In genomic region chr19:12890299-12890786, GRCh38 we compare ENCODE assay signal across 10 cellular contexts. TPM values are rescaled to one million over a fixed set of nuclear protein-coding genes. Genes with fewer than 3 reads are reported as not detected.
A peak's percentile ranks its signal among the peaks of the same experiment; 100 is the strongest.
DNase-seq lines count a peak whose midpoint lies in the region; ATAC-seq and TF ChIP-seq lines count a peak whose summit lies in the region.
"Not testable (repeated sequence)": the region's sequence is repeated elsewhere in the genome, so short reads cannot be mapped to it uniquely, and the experiment has no call there.
"Had no signal": no experiment of that assay in that cellular context is flagged by ENCODE, and none has a peak within 500 bp of the region (broad histone marks: within the 10 kb centered on the region; RNA-seq: fewer than 3 reads in every experiment).

No MANE protein-coding gene starts in this region.

- peak overlapping the region; percentile 72 to 80 for H3K27ac ChIP-seq in breast epithelium
- H3K27ac ChIP-seq in gastroesophageal sphincter = peak overlapping the region; percentile 27 to 92 (median 88)
- not testable (repeated sequence) for H3K27ac ChIP-seq in muscle layer of colon (ENCODE audit: low read depth, low read length)
- H3K27ac ChIP-seq in skeletal muscle tissue (ENCODE audit: low read depth, low read length) = peak overlapping the region; percentile 78

- ATAC-seq in gastroesophageal sphincter = not testable (repeated sequence)

- TF ChIP-seq EP300 in gastroesophageal sphincter (IDR thresholded peaks at IDR 0.05) = not testable (repeated sequence)

- not testable (repeated sequence) for H3K9me3 ChIP-seq in breast epithelium; gastroesophageal sphincter; muscle layer of colon (ENCODE audit: low read length); skeletal muscle tissue (ENCODE audit: control insufficient read depth in 3 of 3, low read length in 3 of 3)

- intact Hi-C loops in activated CD4-positive, alpha-beta memory T cell treated with anti-CD3 and anti-CD28 coated beads for 36 hours (cut with micrococcal nuclease); breast epithelium (cut with DNase I; ENCODE audit: low total_unique reads): not testable (repeated sequence)

- WGBS in gastroesophageal sphincter (ENCODE audit: low coverage in 1 of 2), 2 donors = 24% methylated on average over 10 of the region's 10 CpGs; no CpG with 5 or more reads in 1 of the 2 donors

- H3K27me3 Mint-ChIP-seq in activated CD4-positive, alpha-beta memory T cell treated with anti-CD3 and anti-CD28 coated beads for 36 hours = not testable (repeated sequence)

- POLR2A ChIA-PET in activated CD4-positive, alpha-beta memory T cell treated with anti-CD3 and anti-CD28 coated beads for 36 hours (lab: Charles Lee) = interaction anchor here (0.8 to 1.4 kb wide), 10 partner anchors 8 to 156 kb away, joined by 3 to 6 read pairs (median 4); partner anchors contain the start of genes CALR, DNASE2 and TRIR

- not testable (repeated sequence) for TF ChIP-seq POLR2A in breast epithelium (IDR thresholded peaks at IDR 0.05); gastroesophageal sphincter (IDR thresholded peaks at IDR 0.05)

- H3K4me1 ChIP-seq in breast epithelium = not testable (repeated sequence)
- H3K4me1 ChIP-seq in gastroesophageal sphincter (peaks cover 0 to 33% (median 23%) of the 10 kb centered on the region in 3 donors), muscle layer of colon (ENCODE audit: insufficient read depth, low read length) (peaks cover 14% of the 10 kb centered on the region), skeletal muscle tissue (ENCODE audit: control insufficient read depth in 3 of 3, insufficient read depth in 3 of 3, low read length in 3 of 3) (peaks cover 17 to 21% (median 18%) of the 10 kb centered on the region in 3 donors)

- H3K9ac ChIP-seq in muscle layer of colon (ENCODE audit: low read length) = not testable (repeated sequence)
- peak overlapping the region; percentile 33 to 71 (median 45) for H3K9ac ChIP-seq in skeletal muscle tissue (ENCODE audit: low read depth in 1 of 3, low read length in 3 of 3)

- not testable (repeated sequence) for H3K9me3 Mint-ChIP-seq in activated CD4-positive, alpha-beta memory T cell treated with anti-CD3 and anti-CD28 coated beads for 36 hours

- peak overlapping the region; percentile 99 for H3K4me3 Mint-ChIP-seq in activated CD4-positive, alpha-beta memory T cell treated with anti-CD3 and anti-CD28 coated beads for 36 hours

- H3K36me3 ChIP-seq in breast epithelium = not testable (repeated sequence)
- peaks cover 0 to 26% of the 10 kb centered on the region in 2 donors for H3K36me3 ChIP-seq in gastroesophageal sphincter
- H3K36me3 ChIP-seq in muscle layer of colon (ENCODE audit: insufficient read depth, low read length) = peaks cover 16% of the 10 kb centered on the region
- H3K36me3 ChIP-seq in skeletal muscle tissue (ENCODE audit: control insufficient read depth in 3 of 3, insufficient read depth in 3 of 3, low read length in 3 of 3) = peaks cover 19 to 21% (median 20%) of the 10 kb centered on the region in 3 donors

- peak; percentile 10; the same call in 1 of the 3 replicates for TF ChIP-seq CTCF in GM12872 (IDR thresholded peaks at IDR 0.05; ENCODE audit: insufficient read depth, low read depth, low read length)
- not testable (repeated sequence) for TF ChIP-seq CTCF in breast epithelium (IDR thresholded peaks at IDR 0.05); gastroesophageal sphincter (IDR thresholded peaks at IDR 0.05)

- CTCF ChIA-PET in activated CD4-positive, alpha-beta memory T cell treated with anti-CD3 and anti-CD28 coated beads for 36 hours (lab: Charles Lee) = interaction anchor here (0.7 to 2.0 kb wide), 12 partner anchors 8 to 219 kb away, joined by 3 to 19 read pairs (median 4); partner anchors contain the start of genes DNASE2, SYCE2 and TRIR

- not testable (repeated sequence) for H3K27me3 ChIP-seq in breast epithelium; muscle layer of colon (ENCODE audit: control insufficient read depth in 1 of 2, insufficient read depth in 2 of 2, low read length in 2 of 2)
- H3K27me3 ChIP-seq in gastroesophageal sphincter = peaks cover 17% of the 10 kb centered on the region
- peaks cover 5 to 12% (median 7%) of the 10 kb centered on the region in 3 donors for H3K27me3 ChIP-seq in skeletal muscle tissue (ENCODE audit: control insufficient read depth in 3 of 3, insufficient read depth in 3 of 3, low read length in 3 of 3)

- peak overlapping the region; percentile 80 for H3K27ac Mint-ChIP-seq in activated CD4-positive, alpha-beta memory T cell treated with anti-CD3 and anti-CD28 coated beads for 36 hours

- H3K4me3 ChIP-seq in breast epithelium (peak overlapping the region; percentile 85 to 97 (median 89)), gastroesophageal sphincter (peak overlapping the region in 1 of 2 donors; percentile 25), muscle layer of colon (ENCODE audit: low read depth in 1 of 2, low read length in 2 of 2) (peak overlapping the region; percentile 21 to 38), skeletal muscle tissue (ENCODE audit: low read length in 3 of 3) (peak overlapping the region; percentile 62 to 67 (median 64))

- H3K4me1 Mint-ChIP-seq in activated CD4-positive, alpha-beta memory T cell treated with anti-CD3 and anti-CD28 coated beads for 36 hours (ENCODE audit: low read depth) = peaks cover 29% of the 10 kb centered on the region

- DNase-seq in NCI-H2171 (lab: John Stamatoyannopoulos, UW) = peak; percentile 53
- not testable (repeated sequence) for DNase-seq in activated CD4-positive, alpha-beta memory T cell treated with anti-CD3 and anti-CD28 coated beads for 36 hours; breast epithelium (ENCODE audit: low spot score in 2 of 2)

- not testable (repeated sequence) for H3K36me3 Mint-ChIP-seq in activated CD4-positive, alpha-beta memory T cell treated with anti-CD3 and anti-CD28 coated beads for 36 hours

RNA-seq across cellular contexts. Expression of gene GCDH, which starts 0.6 kb away (rescaled TPM):
- 10 to 100 TPM; 33.6 to 34.4 TPM for total RNA-seq in activated CD4-positive, alpha-beta memory T cell treated with anti-CD3 and anti-CD28 coated beads for 36 hours
- total RNA-seq in breast epithelium (10 to 100 TPM; 39.2 to 72.8 (median 50.1) TPM), gastroesophageal sphincter (10 to 100 TPM; 46.7 to 87.6 (median 56.3) TPM), skeletal muscle tissue (39.7 TPM)

RNA-seq across cellular contexts. Expression of gene KLF1, which starts 3.3 kb away (rescaled TPM):
- total RNA-seq in activated CD4-positive, alpha-beta memory T cell treated with anti-CD3 and anti-CD28 coated beads for 36 hours = under 1 TPM; 0.12 to 0.19 TPM
- total RNA-seq in breast epithelium (not detected), gastroesophageal sphincter (not detected), skeletal muscle tissue (2.1 TPM)
- total RNA-seq: Daoy, esophagus mucosa, left cardiac atrium had no signal

RNA-seq across cellular contexts. Expression of gene DNASE2, which starts 9.1 kb away (rescaled TPM):
- 10 to 100 TPM; 27.0 to 27.5 TPM for total RNA-seq in activated CD4-positive, alpha-beta memory T cell treated with anti-CD3 and anti-CD28 coated beads for 36 hours
- total RNA-seq in breast epithelium = 10 to 100 TPM; 29.8 to 61.0 (median 46.2) TPM
- total RNA-seq in gastroesophageal sphincter = 10 to 100 TPM; 22.3 to 37.1 (median 32.9) TPM
- total RNA-seq in skeletal muscle tissue = 10.4 TPM

RNA-seq across cellular contexts. Expression of gene SYCE2, which starts 28.8 kb away (rescaled TPM):
- total RNA-seq in activated CD4-positive, alpha-beta memory T cell treated with anti-CD3 and anti-CD28 coated beads for 36 hours = 1 to 10 TPM; 3.0 to 4.2 TPM
- total RNA-seq in breast epithelium (under 1 TPM in 1 of 3 donors, not detected in 2; 0.44 TPM), gastroesophageal sphincter (under 1 TPM in 1 of 4 donors, not detected in 3; 0.62 TPM), skeletal muscle tissue (not detected)
- total RNA-seq: left cardiac atrium had no signal

RNA-seq across cellular contexts. Expression of gene FARSA, which starts 43.2 kb away (rescaled TPM):
- total RNA-seq in activated CD4-positive, alpha-beta memory T cell treated with anti-CD3 and anti-CD28 coated beads for 36 hours = 100 to 1,000 TPM; 109 to 110 TPM
- 10 to 100 TPM; 26.1 to 53.7 (median 40.7) TPM for total RNA-seq in breast epithelium
- total RNA-seq in gastroesophageal sphincter = 10 to 100 TPM; 32.2 to 36.1 (median 33.2) TPM
- 49.1 TPM for total RNA-seq in skeletal muscle tissue
